9 cellular contexts compared by ENCODE assay signal in genomic region chr4:163343604-163344146, GRCh38. TPM values are rescaled to one million over a fixed set of nuclear protein-coding genes. Genes with fewer than 3 reads are reported as not detected.
DNase-seq lines count a peak whose midpoint lies in the region; ATAC-seq and TF ChIP-seq lines count a peak whose summit lies in the region.
"Had no signal": no experiment of that assay in that cellular context is flagged by ENCODE, and none has a peak within 500 bp of the region (broad histone marks: within the 10 kb centered on the region; RNA-seq: fewer than 3 reads in every experiment).

Gene NPY5R, plus strand, starts transcription at chr4:163343892. Its CDS starts 6,382 bp downstream, at chr4:163350274.

- H3K4me3 ChIP-seq in breast epithelium (peak within 1 kb of the TSS; percentile 44 to 65 (median 55)), retinal pigment epithelial cell (ENCODE audit: low read length) (peak within 1 kb of the TSS; percentile 66)

- TF ChIP-seq CTCF in breast epithelium (IDR thresholded peaks at IDR 0.05) = no peak
- TF ChIP-seq CTCF in retinal pigment epithelial cell (conservative IDR thresholded peaks at IDR 0.05; ENCODE audit: low read depth, low read length) = no peak

- DNase-seq in GM03348 (ENCODE audit: low spot score) (peak; percentile 12), breast epithelium (ENCODE audit: low spot score in 2 of 2) (no peak), iPS-NIHi7 (ENCODE audit: extremely low spot score) (peak; percentile 26), retinal pigment epithelial cell (ENCODE audit: low read depth) (no peak), DMS153 (lab: John Stamatoyannopoulos, UW) (no peak), NCI-H446 treated with DMSO at 0.1 percent for 48 hours (lab: John Stamatoyannopoulos, UW) (no peak)
- no peak for DNase-seq in effector CD4-positive, alpha-beta T cell
- DNase-seq: activated B cell treated with CpG ODN at 0.5 μM for 24 hours had no signal

- no peak for TF ChIP-seq POLR2A in breast epithelium (IDR thresholded peaks at IDR 0.05)

- H3K9me3 ChIP-seq in breast epithelium = no peaks in the 10 kb centered on the region

- peak within 1 kb of the TSS; percentile 36 to 54 for H3K27ac ChIP-seq in breast epithelium

- peaks cover 0 to 47% of the 10 kb centered on the region in 2 donors for H3K27me3 ChIP-seq in breast epithelium

- intact Hi-C loops in breast epithelium (cut with DNase I; ENCODE audit: low total_unique reads) = no loop called here

- H3K36me3 ChIP-seq in breast epithelium = no peaks in the 10 kb centered on the region

- no peaks in the 10 kb centered on the region for H3K4me1 ChIP-seq in breast epithelium

- no peak for ATAC-seq in GM18517 (IDR thresholded peaks at IDR 0.05; ENCODE audit: unreplicated experiment)

RNA-seq across cellular contexts. Expression of gene NPY5R, which starts in this region (rescaled TPM):
- 1 to 10 TPM; 1.6 to 4.6 (median 1.6) TPM for total RNA-seq in breast epithelium
- total RNA-seq: activated B cell treated with CpG ODN at 0.5 μM for 24 hours had no signal

Comparison
In these comparisons a context has a peak if more than half of its experiments do, and no peak if none do; other contexts are left out.
1. DNase-seq: peak in GM03348 (single experiment) and iPS-NIHi7 (single experiment); none in breast epithelium (0 of 2), retinal pigment epithelial cell (single experiment), effector CD4-positive, alpha-beta T cell (single experiment), DMS153 (single experiment) and NCI-H446 treated with DMSO at 0.1 percent for 48 hours (single experiment).